8 cellular contexts compared by ENCODE assay signal in genomic region chr11:117232911-117233409, GRCh38. TPM values are rescaled to one million over a fixed set of nuclear protein-coding genes. Genes with fewer than 3 reads are reported as not detected.
A peak's percentile ranks its signal among the peaks of the same experiment; 100 is the strongest.
DNase-seq lines count a peak whose midpoint lies in the region; ATAC-seq and TF ChIP-seq lines count a peak whose summit lies in the region.

No MANE protein-coding gene starts in this region.

- H3K27me3 ChIP-seq in MG63, result no peaks in the 10 kb centered on the region
- no peaks in the 10 kb centered on the region for H3K27me3 ChIP-seq in brain microvascular endothelial cell (replicated peaks)
- no peaks in the 10 kb centered on the region for H3K27me3 ChIP-seq in subcutaneous abdominal adipose tissue (ENCODE audit: control insufficient read depth in 5 of 5, insufficient read depth in 4 of 5, low read length in 5 of 5)

- H3K4me1 ChIP-seq in subcutaneous abdominal adipose tissue (ENCODE audit: control insufficient read depth in 5 of 5, insufficient read depth in 5 of 5, low read length in 5 of 5), result peaks cover 5 to 32% (median 31%) of the 10 kb centered on the region in 5 donors

- TF ChIP-seq CTCF in brain microvascular endothelial cell (IDR thresholded peaks at IDR 0.05; ENCODE audit: low read depth, low read length, missing control alignments), result no peak

- H3K4me3 ChIP-seq in MG63, result peak overlapping the region; percentile 94
- H3K4me3 ChIP-seq in brain microvascular endothelial cell (ENCODE audit: low read depth, low read length), result peak overlapping the region; percentile 80
- H3K4me3 ChIP-seq in subcutaneous abdominal adipose tissue (ENCODE audit: low read depth in 1 of 5, low read length in 5 of 5), result peak overlapping the region; percentile 72 to 97 (median 80)

- ATAC-seq in left colon, result peak; percentile 15

- DNase-seq in GM03348 (ENCODE audit: low spot score) (peak; percentile 45), MG63 (peak; percentile 3), brain microvascular endothelial cell (no peak), left colon (peak in 1 of 2 donors; percentile 48), SKM-1 (lab: John Stamatoyannopoulos, UW; ENCODE audit: unreplicated experiment) (no peak), COLO829 (ENCODE audit: low spot score) (no peak), inferior parietal cortex (ENCODE audit: extremely low spot score) (no peak)

- in situ Hi-C loops in brain microvascular endothelial cell (cut with HindIII; ENCODE audit: low pct_ligation_motif_present, low sequenced_read_pairs), result no loop called here

- H3K27ac ChIP-seq in brain microvascular endothelial cell (no peak overlapping the region), subcutaneous abdominal adipose tissue (ENCODE audit: low read depth, low read length) (peak overlapping the region; percentile 46)

- H3K36me3 ChIP-seq in MG63 (peaks cover 23% of the 10 kb centered on the region), brain microvascular endothelial cell (replicated peaks) (peaks cover 13% of the 10 kb centered on the region), subcutaneous abdominal adipose tissue (ENCODE audit: control insufficient read depth in 5 of 5, insufficient read depth in 5 of 5, low read length in 5 of 5) (peaks cover 0 to 24% (median 22%) of the 10 kb centered on the region in 5 donors)

- H3K9me3 ChIP-seq in MG63 (no peaks in the 10 kb centered on the region), subcutaneous abdominal adipose tissue (ENCODE audit: control insufficient read depth in 5 of 5, low read length in 5 of 5) (no peaks in the 10 kb centered on the region)

- H3K9ac ChIP-seq in subcutaneous abdominal adipose tissue (ENCODE audit: low read length in 5 of 5), result peak overlapping the region in 4 of 5 donors; percentile 68 to 87 (median 80)

- intact Hi-C loops in left colon (cut with DNase I, micrococcal nuclease), result no loop called here

RNA-seq across cellular contexts. Expression of gene RNF214, which starts 0.5 kb away (rescaled TPM):
- total RNA-seq in MG63 (2014; rRNA removed; shearing (Covaris generic); ENCODE audit: low replicate concordance), result 1.3 and 2.4 TPM in 2 replicates
- 10 to 100 TPM; 17.4 to 17.8 TPM for total RNA-seq in left colon

RNA-seq across cellular contexts. Expression of gene PCSK7, which starts 1.1 kb away (rescaled TPM):
- total RNA-seq in MG63 (2014; rRNA removed; shearing (Covaris generic); ENCODE audit: low replicate concordance), result 24.9 and 26.7 TPM in 2 replicates
- total RNA-seq in left colon, result 100 to 1,000 TPM; 153 to 232 TPM

RNA-seq across cellular contexts. Expression of gene TAGLN, which starts 33.8 kb away (rescaled TPM):
- 0.44 and 0.92 TPM in 2 replicates for total RNA-seq in MG63 (2014; rRNA removed; shearing (Covaris generic); ENCODE audit: low replicate concordance)
- total RNA-seq in left colon, result 100 to 1,000 TPM in 1 of 2 donors, 10 to 100 TPM in 1; 64.6 to 747 TPM

RNA-seq across cellular contexts. Expression of gene SIDT2, which starts 54.4 kb away (rescaled TPM):
- total RNA-seq in MG63 (2014; rRNA removed; shearing (Covaris generic); ENCODE audit: low replicate concordance), result 2.7 and 19.8 TPM in 2 replicates
- 10 to 100 TPM; 70.9 to 79.1 TPM for total RNA-seq in left colon

RNA-seq across cellular contexts. Expression of gene BACE1-AS, which starts 58.2 kb away (rescaled TPM):
- 0.15 and 3.2 TPM in 2 replicates for total RNA-seq in MG63 (2014; rRNA removed; shearing (Covaris generic); ENCODE audit: low replicate concordance)
- 1 to 10 TPM; 5.5 to 5.9 TPM for total RNA-seq in left colon

Comparison
In these comparisons a context has a peak if more than half of its experiments do, and no peak if none do; other contexts are left out.
1. DNase-seq: peak in GM03348 (single experiment) and MG63 (single experiment); none in brain microvascular endothelial cell (single experiment), SKM-1 (single experiment), COLO829 (single experiment) and inferior parietal cortex (single experiment).
2. RNA of gene TAGLN, which starts 33.8 kb away (total RNA-seq): 64.6 to 747 TPM in left colon; 0.44 to 0.92 TPM in MG63; every median in the first group is over 10 times any median in the second.
3. Peak in every context shown above with its lines, with median percentiles within 50 percentile points of each other: H3K4me3 ChIP-seq.